In the genomic region with DNA sequence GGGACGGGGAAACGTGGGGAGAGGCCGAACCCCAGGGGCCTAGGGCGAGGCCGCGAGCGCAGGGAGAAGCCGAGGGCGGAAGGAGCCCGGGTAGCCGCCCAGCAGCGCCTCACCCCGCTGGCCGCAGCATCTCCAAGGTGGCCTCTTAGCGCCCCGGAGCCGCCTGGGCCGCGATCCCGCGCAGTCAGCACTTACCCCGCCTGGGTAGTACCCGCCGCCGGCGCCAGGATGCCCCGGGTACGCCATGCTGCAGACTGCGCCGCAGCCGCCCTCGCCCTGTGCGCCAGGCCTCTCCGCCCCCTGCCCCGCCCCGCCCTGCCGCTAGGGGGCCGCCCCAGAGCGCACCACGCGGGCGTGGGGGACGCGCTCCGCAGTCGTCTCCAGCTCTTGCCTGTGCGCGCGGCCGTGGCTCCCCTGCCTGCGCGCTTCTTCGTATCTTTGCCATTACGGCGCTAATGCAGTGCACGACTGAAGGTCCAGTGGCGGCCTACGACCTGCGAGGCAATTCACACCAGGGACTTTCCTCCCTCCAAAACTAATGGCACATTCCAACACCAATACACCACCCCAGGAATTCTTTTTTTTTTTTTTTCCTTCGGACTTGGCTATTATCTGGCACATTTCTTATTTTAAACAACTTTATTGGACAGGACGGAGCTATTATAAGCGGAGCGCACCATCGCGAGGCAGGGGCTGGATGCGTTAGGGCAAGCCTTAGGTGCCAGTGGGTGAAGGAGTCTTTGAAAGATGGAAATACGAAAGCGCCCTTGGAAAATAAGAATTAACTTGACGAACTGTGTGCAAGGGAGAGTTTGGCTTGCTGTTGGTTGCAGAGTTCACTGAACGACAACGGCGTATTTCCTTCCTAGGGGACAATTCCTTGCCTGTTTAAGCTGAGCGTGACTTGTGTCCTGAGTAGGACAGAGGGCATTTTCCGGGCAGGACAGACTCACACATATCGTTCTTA, we compare ENCODE assay signal across 1 cellular context.
TF ChIP-seq lines count a peak whose summit lies in the region.

A gene with protein sequence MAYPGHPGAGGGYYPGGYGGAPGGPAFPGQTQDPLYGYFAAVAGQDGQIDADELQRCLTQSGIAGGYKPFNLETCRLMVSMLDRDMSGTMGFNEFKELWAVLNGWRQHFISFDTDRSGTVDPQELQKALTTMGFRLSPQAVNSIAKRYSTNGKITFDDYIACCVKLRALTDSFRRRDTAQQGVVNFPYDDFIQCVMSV (minus strand): TSS at position 258 of the 967 bp plus-strand sequence. CDS start 12 bp downstream, at position 246.

TF ChIP-seq in GM12878, 131 proteins besides CTCF, POLR2A, EP300 and RAD21 (continued from another document and continues in another):
- TF ChIP-seq, protein P1, sequence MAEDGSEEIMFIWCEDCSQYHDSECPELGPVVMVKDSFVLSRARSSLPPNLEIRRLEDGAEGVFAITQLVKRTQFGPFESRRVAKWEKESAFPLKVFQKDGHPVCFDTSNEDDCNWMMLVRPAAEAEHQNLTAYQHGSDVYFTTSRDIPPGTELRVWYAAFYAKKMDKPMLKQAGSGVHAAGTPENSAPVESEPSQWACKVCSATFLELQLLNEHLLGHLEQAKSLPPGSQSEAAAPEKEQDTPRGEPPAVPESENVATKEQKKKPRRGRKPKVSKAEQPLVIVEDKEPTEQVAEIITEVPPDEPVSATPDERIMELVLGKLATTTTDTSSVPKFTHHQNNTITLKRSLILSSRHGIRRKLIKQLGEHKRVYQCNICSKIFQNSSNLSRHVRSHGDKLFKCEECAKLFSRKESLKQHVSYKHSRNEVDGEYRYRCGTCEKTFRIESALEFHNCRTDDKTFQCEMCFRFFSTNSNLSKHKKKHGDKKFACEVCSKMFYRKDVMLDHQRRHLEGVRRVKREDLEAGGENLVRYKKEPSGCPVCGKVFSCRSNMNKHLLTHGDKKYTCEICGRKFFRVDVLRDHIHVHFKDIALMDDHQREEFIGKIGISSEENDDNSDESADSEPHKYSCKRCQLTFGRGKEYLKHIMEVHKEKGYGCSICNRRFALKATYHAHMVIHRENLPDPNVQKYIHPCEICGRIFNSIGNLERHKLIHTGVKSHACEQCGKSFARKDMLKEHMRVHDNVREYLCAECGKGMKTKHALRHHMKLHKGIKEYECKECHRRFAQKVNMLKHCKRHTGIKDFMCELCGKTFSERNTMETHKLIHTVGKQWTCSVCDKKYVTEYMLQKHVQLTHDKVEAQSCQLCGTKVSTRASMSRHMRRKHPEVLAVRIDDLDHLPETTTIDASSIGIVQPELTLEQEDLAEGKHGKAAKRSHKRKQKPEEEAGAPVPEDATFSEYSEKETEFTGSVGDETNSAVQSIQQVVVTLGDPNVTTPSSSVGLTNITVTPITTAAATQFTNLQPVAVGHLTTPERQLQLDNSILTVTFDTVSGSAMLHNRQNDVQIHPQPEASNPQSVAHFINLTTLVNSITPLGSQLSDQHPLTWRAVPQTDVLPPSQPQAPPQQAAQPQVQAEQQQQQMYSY (CRISPR knock-in tag; IDR thresholded peaks at IDR 0.05) = no peak
- TF ChIP-seq, protein P2, sequence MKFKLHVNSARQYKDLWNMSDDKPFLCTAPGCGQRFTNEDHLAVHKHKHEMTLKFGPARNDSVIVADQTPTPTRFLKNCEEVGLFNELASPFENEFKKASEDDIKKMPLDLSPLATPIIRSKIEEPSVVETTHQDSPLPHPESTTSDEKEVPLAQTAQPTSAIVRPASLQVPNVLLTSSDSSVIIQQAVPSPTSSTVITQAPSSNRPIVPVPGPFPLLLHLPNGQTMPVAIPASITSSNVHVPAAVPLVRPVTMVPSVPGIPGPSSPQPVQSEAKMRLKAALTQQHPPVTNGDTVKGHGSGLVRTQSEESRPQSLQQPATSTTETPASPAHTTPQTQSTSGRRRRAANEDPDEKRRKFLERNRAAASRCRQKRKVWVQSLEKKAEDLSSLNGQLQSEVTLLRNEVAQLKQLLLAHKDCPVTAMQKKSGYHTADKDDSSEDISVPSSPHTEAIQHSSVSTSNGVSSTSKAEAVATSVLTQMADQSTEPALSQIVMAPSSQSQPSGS (IDR thresholded peaks at IDR 0.05; ENCODE audit: low read length) = no peak
- no peak for TF ChIP-seq TCF12 (IDR thresholded peaks at IDR 0.05; ENCODE audit: low read depth, low read length)
- TF ChIP-seq, protein P3, sequence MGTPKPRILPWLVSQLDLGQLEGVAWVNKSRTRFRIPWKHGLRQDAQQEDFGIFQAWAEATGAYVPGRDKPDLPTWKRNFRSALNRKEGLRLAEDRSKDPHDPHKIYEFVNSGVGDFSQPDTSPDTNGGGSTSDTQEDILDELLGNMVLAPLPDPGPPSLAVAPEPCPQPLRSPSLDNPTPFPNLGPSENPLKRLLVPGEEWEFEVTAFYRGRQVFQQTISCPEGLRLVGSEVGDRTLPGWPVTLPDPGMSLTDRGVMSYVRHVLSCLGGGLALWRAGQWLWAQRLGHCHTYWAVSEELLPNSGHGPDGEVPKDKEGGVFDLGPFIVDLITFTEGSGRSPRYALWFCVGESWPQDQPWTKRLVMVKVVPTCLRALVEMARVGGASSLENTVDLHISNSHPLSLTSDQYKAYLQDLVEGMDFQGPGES (IDR thresholded peaks at IDR 0.05) = no peak
- TF ChIP-seq EZH2 (IDR thresholded peaks at IDR 0.05; ENCODE audit: borderline replicate concordance, control insufficient read depth, low read depth, low read length) = no peak
- TF ChIP-seq ZBED1 (IDR thresholded peaks at IDR 0.05; ENCODE audit: borderline replicate concordance) = no peak; the same call in 1 of the 2 replicates
- 0 out of 2 replicates have a peak, but pooled peaks have one; percentile 61 for TF ChIP-seq ESRRA (IDR thresholded peaks at IDR 0.05; ENCODE audit: low read length)
- TF ChIP-seq, protein P4, sequence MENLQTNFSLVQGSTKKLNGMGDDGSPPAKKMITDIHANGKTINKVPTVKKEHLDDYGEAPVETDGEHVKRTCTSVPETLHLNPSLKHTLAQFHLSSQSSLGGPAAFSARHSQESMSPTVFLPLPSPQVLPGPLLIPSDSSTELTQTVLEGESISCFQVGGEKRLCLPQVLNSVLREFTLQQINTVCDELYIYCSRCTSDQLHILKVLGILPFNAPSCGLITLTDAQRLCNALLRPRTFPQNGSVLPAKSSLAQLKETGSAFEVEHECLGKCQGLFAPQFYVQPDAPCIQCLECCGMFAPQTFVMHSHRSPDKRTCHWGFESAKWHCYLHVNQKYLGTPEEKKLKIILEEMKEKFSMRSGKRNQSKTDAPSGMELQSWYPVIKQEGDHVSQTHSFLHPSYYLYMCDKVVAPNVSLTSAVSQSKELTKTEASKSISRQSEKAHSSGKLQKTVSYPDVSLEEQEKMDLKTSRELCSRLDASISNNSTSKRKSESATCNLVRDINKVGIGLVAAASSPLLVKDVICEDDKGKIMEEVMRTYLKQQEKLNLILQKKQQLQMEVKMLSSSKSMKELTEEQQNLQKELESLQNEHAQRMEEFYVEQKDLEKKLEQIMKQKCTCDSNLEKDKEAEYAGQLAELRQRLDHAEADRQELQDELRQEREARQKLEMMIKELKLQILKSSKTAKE (IDR thresholded peaks at IDR 0.05; ENCODE audit: low read depth, poor library complexity, severe bottlenecking) = peak; percentile 75
- TF ChIP-seq, protein P5, sequence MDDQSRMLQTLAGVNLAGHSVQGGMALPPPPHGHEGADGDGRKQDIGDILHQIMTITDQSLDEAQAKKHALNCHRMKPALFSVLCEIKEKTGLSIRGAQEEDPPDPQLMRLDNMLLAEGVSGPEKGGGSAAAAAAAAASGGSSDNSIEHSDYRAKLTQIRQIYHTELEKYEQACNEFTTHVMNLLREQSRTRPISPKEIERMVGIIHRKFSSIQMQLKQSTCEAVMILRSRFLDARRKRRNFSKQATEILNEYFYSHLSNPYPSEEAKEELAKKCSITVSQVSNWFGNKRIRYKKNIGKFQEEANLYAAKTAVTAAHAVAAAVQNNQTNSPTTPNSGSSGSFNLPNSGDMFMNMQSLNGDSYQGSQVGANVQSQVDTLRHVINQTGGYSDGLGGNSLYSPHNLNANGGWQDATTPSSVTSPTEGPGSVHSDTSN (IDR thresholded peaks at IDR 0.05; ENCODE audit: insufficient replicate concordance, low read depth, low read length) = no peak
- peak; percentile 58; the same call in 1 of the 2 replicates for TF ChIP-seq NFIC (IDR thresholded peaks at IDR 0.05; ENCODE audit: low read depth, low read length)
- 0 out of 2 replicates have a peak, but pooled peaks have one; percentile 77 for TF ChIP-seq ZNF207 (IDR thresholded peaks at IDR 0.05; ENCODE audit: borderline replicate concordance)
- TF ChIP-seq RAD51 (IDR thresholded peaks at IDR 0.05) = no peak; the same call in 1 of the 2 replicates
- TF ChIP-seq FOS (IDR thresholded peaks at IDR 0.05; ENCODE audit: borderline replicate concordance, extremely low read depth, insufficient read length) = no peak
- TF ChIP-seq SMAD5 (IDR thresholded peaks at IDR 0.05; ENCODE audit: low read depth) = peak; percentile 78
- 0 out of 2 replicates have a peak, but pooled peaks have one; percentile 29 for TF ChIP-seq TCF3 (IDR thresholded peaks at IDR 0.05; ENCODE audit: borderline replicate concordance, insufficient read depth, low read depth, low read length)
- no peak for TF ChIP-seq ZZZ3 (IDR thresholded peaks at IDR 0.05; ENCODE audit: control insufficient read depth, insufficient read length, low read depth)
- no peak for TF ChIP-seq STAT3 (IDR thresholded peaks at IDR 0.05; ENCODE audit: low read depth, low read length)
- peak; percentile 53; the same call in 1 of the 2 replicates for TF ChIP-seq CBX5 (IDR thresholded peaks at IDR 0.05; ENCODE audit: low read depth)
- TF ChIP-seq, protein P6, sequence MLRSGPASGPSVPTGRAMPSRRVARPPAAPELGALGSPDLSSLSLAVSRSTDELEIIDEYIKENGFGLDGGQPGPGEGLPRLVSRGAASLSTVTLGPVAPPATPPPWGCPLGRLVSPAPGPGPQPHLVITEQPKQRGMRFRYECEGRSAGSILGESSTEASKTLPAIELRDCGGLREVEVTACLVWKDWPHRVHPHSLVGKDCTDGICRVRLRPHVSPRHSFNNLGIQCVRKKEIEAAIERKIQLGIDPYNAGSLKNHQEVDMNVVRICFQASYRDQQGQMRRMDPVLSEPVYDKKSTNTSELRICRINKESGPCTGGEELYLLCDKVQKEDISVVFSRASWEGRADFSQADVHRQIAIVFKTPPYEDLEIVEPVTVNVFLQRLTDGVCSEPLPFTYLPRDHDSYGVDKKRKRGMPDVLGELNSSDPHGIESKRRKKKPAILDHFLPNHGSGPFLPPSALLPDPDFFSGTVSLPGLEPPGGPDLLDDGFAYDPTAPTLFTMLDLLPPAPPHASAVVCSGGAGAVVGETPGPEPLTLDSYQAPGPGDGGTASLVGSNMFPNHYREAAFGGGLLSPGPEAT (IDR thresholded peaks at IDR 0.05; ENCODE audit: low read depth) = peak; percentile 86
- TF ChIP-seq IKZF1 (conservative IDR thresholded peaks at IDR 0.05) = peak; percentile 71; the same call in 1 of the 2 replicates
- 0 out of 2 replicates have a peak, but pooled peaks have one; percentile 19 for TF ChIP-seq NRF1 (conservative IDR thresholded peaks at IDR 0.05; ENCODE audit: low read depth, low read length)
- TF ChIP-seq BRCA1 (IDR thresholded peaks at IDR 0.05; ENCODE audit: low read depth, low read length) = no peak
- TF ChIP-seq CREB1 (IDR thresholded peaks at IDR 0.05; ENCODE audit: low read depth) = peak; percentile 57
- no peak for TF ChIP-seq GABPA (IDR thresholded peaks at IDR 0.05; ENCODE audit: low read depth)
- TF ChIP-seq RFX5 (IDR thresholded peaks at IDR 0.05; ENCODE audit: low read depth, low read length) = no peak
- TF ChIP-seq, protein P7, sequence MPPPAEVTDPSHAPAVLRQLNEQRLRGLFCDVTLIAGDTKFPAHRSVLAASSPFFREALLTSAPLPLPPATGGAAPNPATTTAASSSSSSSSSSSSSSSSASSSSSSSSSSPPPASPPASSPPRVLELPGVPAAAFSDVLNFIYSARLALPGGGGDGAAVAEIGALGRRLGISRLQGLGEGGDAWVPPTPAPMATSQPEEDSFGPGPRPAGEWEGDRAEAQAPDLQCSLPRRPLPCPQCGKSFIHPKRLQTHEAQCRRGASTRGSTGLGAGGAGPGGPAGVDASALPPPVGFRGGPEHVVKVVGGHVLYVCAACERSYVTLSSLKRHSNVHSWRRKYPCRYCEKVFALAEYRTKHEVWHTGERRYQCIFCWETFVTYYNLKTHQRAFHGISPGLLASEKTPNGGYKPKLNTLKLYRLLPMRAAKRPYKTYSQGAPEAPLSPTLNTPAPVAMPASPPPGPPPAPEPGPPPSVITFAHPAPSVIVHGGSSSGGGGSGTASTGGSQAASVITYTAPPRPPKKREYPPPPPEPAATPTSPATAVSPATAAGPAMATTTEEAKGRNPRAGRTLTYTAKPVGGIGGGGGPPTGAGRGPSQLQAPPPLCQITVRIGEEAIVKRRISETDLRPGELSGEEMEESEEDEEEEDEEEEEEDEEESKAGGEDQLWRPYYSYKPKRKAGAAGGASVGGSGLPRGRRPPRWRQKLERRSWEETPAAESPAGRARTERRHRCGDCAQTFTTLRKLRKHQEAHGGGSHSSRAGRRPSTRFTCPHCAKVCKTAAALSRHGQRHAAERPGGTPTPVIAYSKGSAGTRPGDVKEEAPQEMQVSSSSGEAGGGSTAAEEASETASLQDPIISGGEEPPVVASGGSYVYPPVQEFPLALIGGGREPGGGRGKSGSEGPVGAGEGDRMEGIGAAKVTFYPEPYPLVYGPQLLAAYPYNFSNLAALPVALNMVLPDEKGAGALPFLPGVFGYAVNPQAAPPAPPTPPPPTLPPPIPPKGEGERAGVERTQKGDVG (CRISPR knock-in tag; IDR thresholded peaks at IDR 0.05) = no peak
- TF ChIP-seq NBN (IDR thresholded peaks at IDR 0.05) = peak; percentile 83; the same call in 1 of the 2 replicates
- TF ChIP-seq, protein P8, sequence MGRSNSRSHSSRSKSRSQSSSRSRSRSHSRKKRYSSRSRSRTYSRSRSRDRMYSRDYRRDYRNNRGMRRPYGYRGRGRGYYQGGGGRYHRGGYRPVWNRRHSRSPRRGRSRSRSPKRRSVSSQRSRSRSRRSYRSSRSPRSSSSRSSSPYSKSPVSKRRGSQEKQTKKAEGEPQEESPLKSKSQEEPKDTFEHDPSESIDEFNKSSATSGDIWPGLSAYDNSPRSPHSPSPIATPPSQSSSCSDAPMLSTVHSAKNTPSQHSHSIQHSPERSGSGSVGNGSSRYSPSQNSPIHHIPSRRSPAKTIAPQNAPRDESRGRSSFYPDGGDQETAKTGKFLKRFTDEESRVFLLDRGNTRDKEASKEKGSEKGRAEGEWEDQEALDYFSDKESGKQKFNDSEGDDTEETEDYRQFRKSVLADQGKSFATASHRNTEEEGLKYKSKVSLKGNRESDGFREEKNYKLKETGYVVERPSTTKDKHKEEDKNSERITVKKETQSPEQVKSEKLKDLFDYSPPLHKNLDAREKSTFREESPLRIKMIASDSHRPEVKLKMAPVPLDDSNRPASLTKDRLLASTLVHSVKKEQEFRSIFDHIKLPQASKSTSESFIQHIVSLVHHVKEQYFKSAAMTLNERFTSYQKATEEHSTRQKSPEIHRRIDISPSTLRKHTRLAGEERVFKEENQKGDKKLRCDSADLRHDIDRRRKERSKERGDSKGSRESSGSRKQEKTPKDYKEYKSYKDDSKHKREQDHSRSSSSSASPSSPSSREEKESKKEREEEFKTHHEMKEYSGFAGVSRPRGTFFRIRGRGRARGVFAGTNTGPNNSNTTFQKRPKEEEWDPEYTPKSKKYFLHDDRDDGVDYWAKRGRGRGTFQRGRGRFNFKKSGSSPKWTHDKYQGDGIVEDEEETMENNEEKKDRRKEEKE (IDR thresholded peaks at IDR 0.05) = peak; percentile 93
- no peak for TF ChIP-seq IRF4 (IDR thresholded peaks at IDR 0.05; ENCODE audit: low read depth, low read length)
- no peak for TF ChIP-seq PAX8 (IDR thresholded peaks at IDR 0.05)
- no peak for TF ChIP-seq ZNF622 (IDR thresholded peaks at IDR 0.05)
- no peak for TF ChIP-seq NFXL1 (IDR thresholded peaks at IDR 0.05; ENCODE audit: borderline replicate concordance)
